ENCODE assay signal across 18 cellular contexts in genomic region chr14:52902971-52903385, GRCh38. TPM values are rescaled to one million over a fixed set of nuclear protein-coding genes. Genes with fewer than 3 reads are reported as not detected.
DNase-seq lines count a peak whose midpoint lies in the region; ATAC-seq, FAIRE-seq and TF ChIP-seq lines count a peak whose summit lies in the region.
"Had no signal": no experiment of that assay in that cellular context is flagged by ENCODE, and none has a peak within 500 bp of the region (broad histone marks: within the 10 kb centered on the region; RNA-seq: fewer than 3 reads in every experiment).

No MANE protein-coding gene starts in this region.

- H3K9me3 ChIP-seq in HCT116 (ENCODE audit: control insufficient read depth in 1 of 2, insufficient read depth in 1 of 2, low read depth in 1 of 2, low read length in 2 of 2) (no peaks in the 10 kb centered on the region), astrocyte (ENCODE audit: insufficient read depth, low read depth, low read length) (no peaks in the 10 kb centered on the region), gastrocnemius medialis (no peaks in the 10 kb centered on the region)
- H3K9me3 ChIP-seq: mucosa of descending colon, prostate gland had no signal

- ATAC-seq in HCT116 (0 out of 2 replicates have a peak, but pooled peaks have one; percentile 44), foreskin keratinocyte (peak; percentile 36), gastrocnemius medialis (peak; percentile 33 to 53), left lobe of liver (no peak), GM21360 (IDR thresholded peaks at IDR 0.05; ENCODE audit: unreplicated experiment) (no peak)
- ATAC-seq: mucosa of descending colon; stimulated activated memory B cell treated with anti-CD40 and anti-IgM and Interleukin-4, amounts not matched to agents 10 μg/mL and 1 μg/mL and 100 μg/mL, for 72 hours had no signal

- H3K36me3 Mint-ChIP-seq in astrocyte (ENCODE audit: low read depth, unreplicated experiment), result peaks cover 34% of the 10 kb centered on the region
- H3K36me3 Mint-ChIP-seq: stimulated activated memory B cell treated with anti-CD40 and anti-IgM and Interleukin-4, amounts not matched to agents 10 μg/mL and 1 μg/mL and 100 μg/mL, for 72 hours had no signal

- BruUV-seq in HCT116 (replicated peaks; lab: Mats Ljungman, UMichigan), result no TSS peak

- no peaks in the 10 kb centered on the region for H3K27me3 Mint-ChIP-seq in astrocyte (ENCODE audit: low read depth, unreplicated experiment)

- no peak for FAIRE-seq in astrocyte (lab: Jason Lieb, UNC)
- FAIRE-seq: GM12892 had no signal

- peak overlapping the region; percentile 60 for H3K27ac Mint-ChIP-seq in astrocyte (ENCODE audit: unreplicated experiment)
- H3K27ac Mint-ChIP-seq: activated T-helper 1 cell treated with anti-CD3 and anti-CD28 coated beads, Interleukin-12 subunit alpha, Interleukin-12 subunit beta, Interleukin-2, Interleukin-4 antibody, amounts not matched to agents 30 ng/mL and 10 ng/mL and 1 ng/mL, durations not matched to agents 14 hours and 24 hours and 36 hours; stimulated activated memory B cell treated with anti-CD40 and anti-IgM and Interleukin-4, amounts not matched to agents 10 μg/mL and 1 μg/mL and 100 μg/mL, for 72 hours; T-helper 1 cell treated with Interleukin-12 subunit alpha and Interleukin-12 subunit beta and Interleukin-4 antibody, amounts not matched to agents 30 μg/mL and 1 μg/mL, for 36 hours had no signal

- H3K4me1 Mint-ChIP-seq in astrocyte (ENCODE audit: low read depth, unreplicated experiment), result peaks cover 60% of the 10 kb centered on the region
- H3K4me1 Mint-ChIP-seq: stimulated activated memory B cell treated with anti-CD40 and anti-IgM and Interleukin-4, amounts not matched to agents 10 μg/mL and 1 μg/mL and 100 μg/mL, for 72 hours had no signal

- no peak for TF ChIP-seq RAD21 in HCT116 (IDR thresholded peaks at IDR 0.05; ENCODE audit: low read depth)

- in situ Hi-C loops in gastrocnemius medialis (cut with MboI; ENCODE audit: low sequenced_read_pairs in 4 of 4), result no loop called here

- H3K27me3 ChIP-seq in HCT116 (ENCODE audit: insufficient read depth, low read length) (no peaks in the 10 kb centered on the region), astrocyte (ENCODE audit: insufficient read depth, low read length) (no peaks in the 10 kb centered on the region), foreskin keratinocyte (no peaks in the 10 kb centered on the region), gastrocnemius medialis (no peaks in the 10 kb centered on the region)
- H3K27me3 ChIP-seq: BLaER1 had no signal

- no peaks in the 10 kb centered on the region for H3K9me2 ChIP-seq in HCT116 (ENCODE audit: insufficient read depth)

- H3K9ac ChIP-seq in HCT116 (ENCODE audit: low read length) (no peak overlapping the region), astrocyte (ENCODE audit: low read length) (peak overlapping the region; percentile 34)
- H3K9ac ChIP-seq: BLaER1 had no signal

- intact Hi-C loops in HCT116 (cut with micrococcal nuclease) (no loop called here), gastrocnemius medialis (cut with DNase I; ENCODE audit: low total_unique reads) (no loop called here)

- DNase-seq in HCT116 (ENCODE audit: low read depth, low spot score) (no peak), astrocyte (ENCODE audit: low read depth) (peak; percentile 56), foreskin keratinocyte (peak in 1 of 2 donors; percentile 33), gastrocnemius medialis (no peak), SKM-1 (lab: John Stamatoyannopoulos, UW; ENCODE audit: unreplicated experiment) (no peak), activated gamma-delta T cell (lab: John Stamatoyannopoulos, UW) (no peak), left lobe of liver (ENCODE audit: low spot score) (no peak)
- DNase-seq: activated CD4-positive, alpha-beta T cell treated with anti-CD3 and anti-CD28 coated beads for 48 hours; DMS79 treated with DMSO at 0.1 percent for 48 hours; mucosa of descending colon; stimulated activated CD4-positive, alpha-beta T cell treated with anti-CD3 and anti-CD28 coated beads, Interleukin-4, amount 100 ng/mL, for 1 hour had no signal

- H3K79me2 ChIP-seq in HCT116 (ENCODE audit: insufficient read depth, low read length) (peaks cover 4% of the 10 kb centered on the region; the same call in 1 of the 2 replicates), astrocyte (ENCODE audit: insufficient read depth, low read length) (peaks cover 93% of the 10 kb centered on the region)

- TF ChIP-seq POLR2A in HCT116 (IDR thresholded peaks at IDR 0.05; ENCODE audit: borderline replicate concordance, extremely low read depth, insufficient read depth, insufficient read length) (no peak), gastrocnemius medialis (IDR thresholded peaks at IDR 0.05) (no peak)

- peaks cover 37 to 62% of the 10 kb centered on the region in 2 experiments for H3K4me1 ChIP-seq in HCT116 (ENCODE audit: control insufficient read depth in 1 of 2, insufficient read depth in 2 of 2, low read length in 2 of 2)
- peaks cover 28% of the 10 kb centered on the region for H3K4me1 ChIP-seq in astrocyte (ENCODE audit: insufficient read depth, low read length)
- peaks cover 38% of the 10 kb centered on the region for H3K4me1 ChIP-seq in foreskin keratinocyte
- H3K4me1 ChIP-seq in gastrocnemius medialis, result peaks cover 10 to 25% of the 10 kb centered on the region in 2 donors
- H3K4me1 ChIP-seq: prostate gland had no signal

- H4K20me1 ChIP-seq in HCT116 (ENCODE audit: insufficient read depth) (no peaks in the 10 kb centered on the region), astrocyte (ENCODE audit: insufficient read depth, low read length) (peaks cover 11% of the 10 kb centered on the region)
- H4K20me1 ChIP-seq: BLaER1 had no signal

- H3K4me2 ChIP-seq in HCT116 (ENCODE audit: low read length), result peak overlapping the region; percentile 61
- peak overlapping the region; percentile 69 for H3K4me2 ChIP-seq in astrocyte (ENCODE audit: low read length)
- H3K4me2 ChIP-seq: BLaER1 had no signal

- H3K4me3 Mint-ChIP-seq in astrocyte (ENCODE audit: unreplicated experiment), result no peak overlapping the region
- H3K4me3 Mint-ChIP-seq: activated T-helper 1 cell treated with anti-CD3 and anti-CD28 coated beads, Interleukin-12 subunit alpha, Interleukin-12 subunit beta, Interleukin-2, Interleukin-4 antibody, amounts not matched to agents 30 ng/mL and 10 ng/mL and 1 ng/mL, durations not matched to agents 14 hours and 24 hours and 36 hours; stimulated activated memory B cell treated with anti-CD40 and anti-IgM and Interleukin-4, amounts not matched to agents 10 μg/mL and 1 μg/mL and 100 μg/mL, for 72 hours; T-helper 1 cell treated with Interleukin-12 subunit alpha and Interleukin-12 subunit beta and Interleukin-4 antibody, amounts not matched to agents 30 μg/mL and 1 μg/mL, for 36 hours had no signal

- TF ChIP-seq CTCF in HCT116 (IDR thresholded peaks at IDR 0.05 in 2 of 3, conservative IDR thresholded peaks at IDR 0.05 in 1 of 3; ENCODE audit: borderline replicate concordance in 1 of 3, insufficient read depth in 1 of 3, low read depth in 2 of 3, low read length in 2 of 3), result no peak
- TF ChIP-seq CTCF in astrocyte (IDR thresholded peaks at IDR 0.05; ENCODE audit: insufficient read depth, low read depth, low read length), result no peak
- TF ChIP-seq CTCF in foreskin keratinocyte (conservative IDR thresholded peaks at IDR 0.05), result no peak
- TF ChIP-seq CTCF in gastrocnemius medialis (IDR thresholded peaks at IDR 0.05 in 4 of 5, conservative IDR thresholded peaks at IDR 0.05 in 1 of 5), result no peak

- CTCF ChIA-PET in HCT116 (lab: Charles Lee), result no interaction called here

- POLR2A ChIA-PET in HCT116 (lab: Charles Lee), result no interaction called here

- no peaks in the 10 kb centered on the region for H3K9me3 Mint-ChIP-seq in astrocyte (ENCODE audit: unreplicated experiment)
- H3K9me3 Mint-ChIP-seq: activated T-helper 1 cell treated with anti-CD3 and anti-CD28 coated beads, Interleukin-12 subunit alpha, Interleukin-12 subunit beta, Interleukin-2, Interleukin-4 antibody, amounts not matched to agents 30 ng/mL and 10 ng/mL and 1 ng/mL, durations not matched to agents 14 hours and 24 hours and 36 hours; stimulated activated memory B cell treated with anti-CD40 and anti-IgM and Interleukin-4, amounts not matched to agents 10 μg/mL and 1 μg/mL and 100 μg/mL, for 72 hours; T-helper 1 cell treated with Interleukin-12 subunit alpha and Interleukin-12 subunit beta and Interleukin-4 antibody, amounts not matched to agents 30 μg/mL and 1 μg/mL, for 36 hours had no signal

- peak overlapping the region in 1 of 2 experiments; percentile 17; a peak in 1 of 4 replicates for H3K4me3 ChIP-seq in HCT116 (replicated peaks in 1 of 2; ENCODE audit: low read depth in 1 of 2, low read length in 2 of 2)
- no peak overlapping the region for H3K4me3 ChIP-seq in astrocyte (ENCODE audit: insufficient read depth, low read depth, low read length)
- H3K4me3 ChIP-seq in gastrocnemius medialis, result no peak overlapping the region
- H3K4me3 ChIP-seq: BLaER1, mucosa of descending colon, prostate gland had no signal

- H2AFZ ChIP-seq in HCT116 (ENCODE audit: low read depth, low read length, poor library complexity, severe bottlenecking) (no peak overlapping the region), astrocyte (ENCODE audit: low read depth, low read length) (no peak overlapping the region)

- RAD21 ChIA-PET in HCT116 (lab: Charles Lee; ENCODE audit: low non-redundant PET in 1 of 2, low total read pairs in 2 of 2, uncharacterized antibody in 2 of 2, unreplicated experiment in 2 of 2), result no interaction called here

- no peak overlapping the region; the same call in 1 of the 2 replicates for H3K27ac ChIP-seq in HCT116 (ENCODE audit: low read depth, low read length)
- peak overlapping the region; percentile 59 for H3K27ac ChIP-seq in astrocyte (ENCODE audit: low read depth, low read length)
- H3K27ac ChIP-seq in foreskin keratinocyte, result no peak overlapping the region
- peak overlapping the region in 3 of 4 donors; percentile 4 to 29 (median 6) for H3K27ac ChIP-seq in gastrocnemius medialis
- H3K27ac ChIP-seq: BLaER1, prostate gland had no signal

- no peaks in the 10 kb centered on the region for H3K36me3 ChIP-seq in HCT116 (ENCODE audit: control insufficient read depth in 1 of 2, insufficient read depth in 2 of 2, low read length in 2 of 2)
- H3K36me3 ChIP-seq in astrocyte (ENCODE audit: insufficient read depth, low read length), result peaks cover 8% of the 10 kb centered on the region
- H3K36me3 ChIP-seq in gastrocnemius medialis, result peaks cover 0 to 5% of the 10 kb centered on the region in 2 donors
- H3K36me3 ChIP-seq: BLaER1, prostate gland had no signal

TF ChIP-seq in HCT116, 20 proteins besides CTCF, POLR2A, EP300 and RAD21:
- TF ChIP-seq TCF7L2 (IDR thresholded peaks at IDR 0.05; ENCODE audit: borderline replicate concordance, extremely low read depth, insufficient read depth, insufficient read length), result no peak
- TF ChIP-seq JUND (IDR thresholded peaks at IDR 0.05), result peak; percentile 17; the same call in 1 of the 2 replicates
TF ChIP-seq in HCT116: peak in this region for 1.

RNA-seq across cellular contexts. Expression of gene FERMT2, which starts 47.9 kb away (rescaled TPM):
- total RNA-seq in HCT116 (2021; ENCODE audit: unreplicated experiment) (24.8 TPM), astrocyte (324 and 364 TPM in 2 replicates), foreskin keratinocyte (15.1 and 17.1 TPM in 2 replicates), gastrocnemius medialis (10 to 100 TPM; 44.0 to 75.9 (median 59.7) TPM), left lobe of liver (61.5 TPM)
- 10.4 and 13.7 TPM in 2 replicates for polyA plus RNA-seq in HCT116 (2012)
- polyA plus RNA-seq in foreskin keratinocyte, result 6.7 and 6.9 TPM in 2 replicates

Comparison
In these comparisons a context has a peak if more than half of its experiments do, and no peak if none do; other contexts are left out.
1. ATAC-seq: peak in HCT116 (single experiment), foreskin keratinocyte (single experiment) and gastrocnemius medialis (2 of 2); none in left lobe of liver (single experiment) and GM21360 (single experiment).
2. H3K27ac ChIP-seq: peak in astrocyte (single experiment) and gastrocnemius medialis (3 of 4); none in HCT116 (single experiment) and foreskin keratinocyte (single experiment).